14 cellular contexts compared by ENCODE assay signal in the genomic region with DNA sequence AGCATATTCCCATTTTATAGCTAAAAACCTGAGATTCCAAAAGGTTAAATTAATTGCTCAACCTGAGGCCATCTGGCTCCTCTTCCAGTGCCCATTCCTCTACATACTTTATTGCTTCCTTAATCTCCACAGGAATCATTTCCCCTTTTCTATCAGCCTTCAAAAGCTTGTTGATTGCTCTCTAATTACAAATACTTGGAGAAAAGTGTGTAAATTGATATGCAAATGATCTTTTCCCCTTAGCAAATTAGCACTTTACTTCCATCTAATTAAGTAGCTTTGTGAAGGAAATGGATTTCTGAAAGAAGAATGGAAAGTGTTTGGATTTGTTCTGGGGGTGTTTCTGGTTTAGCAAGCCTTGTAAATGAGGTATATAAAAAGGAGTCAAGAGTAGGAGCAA.
"Had no signal": no experiment of that assay in that cellular context is flagged by ENCODE, and none has a peak within 500 bp of the region (broad histone marks: within the 10 kb centered on the region; RNA-seq: fewer than 3 reads in every experiment).

No MANE protein-coding gene starts in this region.

- H3K27me3 ChIP-seq: adrenal gland, gastrocnemius medialis, heart left ventricle, ovary, transverse colon, vagina had no signal

- H3K27ac ChIP-seq: adrenal gland, gastrocnemius medialis, heart left ventricle, ovary, transverse colon, vagina had no signal

- H3K4me3 ChIP-seq: adrenal gland, gastrocnemius medialis, heart left ventricle, ovary, transverse colon, vagina had no signal

- H3K9me3 ChIP-seq: adrenal gland, gastrocnemius medialis, heart left ventricle, ovary, transverse colon, vagina had no signal

- H3K4me1 ChIP-seq: adrenal gland, gastrocnemius medialis, heart left ventricle, transverse colon, vagina had no signal

- DNase-seq: activated B cell treated with CpG ODN at 0.5 μM for 24 hours; activated CD4-positive, alpha-beta T cell treated with anti-CD3 and anti-CD28 coated beads for 48 hours; activated CD8-positive, alpha-beta T cell treated with anti-CD3 and anti-CD28 coated beads for 36 hours; activated effector memory CD4-positive, alpha-beta T cell treated with Interleukin-2 at 50 U/mL for 16 hours; activated T-cell treated with anti-CD3 and anti-CD28 coated beads, Interleukin-2, amount 50 U/mL, for 4 hours; adrenal gland; erythroblast; gastrocnemius medialis; heart left ventricle; kidney glomerular epithelial cell; ovary; stimulated activated naive CD8-positive, alpha-beta T cell treated with anti-CD3 and anti-CD28 coated beads, Interleukin-15, Interleukin-2, amounts not matched to agents 100 U/mL and 50 U/mL, for 24 hours; transverse colon had no signal

- H3K36me3 ChIP-seq: adrenal gland, gastrocnemius medialis, heart left ventricle, ovary, transverse colon, vagina had no signal
